Comparison of ENCODE assay signal across 19 cellular contexts in the genomic region with DNA sequence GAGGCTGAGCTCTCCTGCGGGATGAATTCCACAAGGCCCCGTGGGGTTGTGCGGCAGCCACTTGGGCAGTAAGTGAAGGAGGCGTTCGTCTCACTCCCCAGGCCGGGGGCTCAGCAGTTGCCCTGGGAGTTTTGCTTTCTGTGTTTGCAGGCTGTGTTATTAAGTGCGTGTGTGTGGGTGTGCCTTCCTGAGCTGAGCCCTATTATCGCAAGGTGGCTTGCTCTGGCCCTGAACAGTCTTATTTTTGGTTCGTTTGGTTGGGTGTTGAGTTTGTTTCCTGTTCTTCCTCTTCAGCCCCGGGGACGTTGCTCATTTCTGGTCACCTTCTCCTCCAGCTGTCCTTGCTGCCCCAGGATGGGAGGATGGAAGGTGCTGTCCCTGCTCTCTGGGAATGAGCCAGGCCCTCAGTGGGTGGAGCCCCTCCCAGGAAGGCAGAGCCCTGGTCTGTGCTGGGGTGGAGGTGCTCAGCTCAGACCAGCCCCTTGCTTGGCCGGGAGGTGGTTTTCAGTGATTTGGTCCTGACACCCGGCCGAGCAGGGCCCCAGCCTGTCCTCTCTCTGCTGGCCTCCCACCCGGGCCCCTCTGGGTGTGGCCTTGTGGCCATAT. TPM values are rescaled to one million over a fixed set of nuclear protein-coding genes. Genes with fewer than 3 reads are reported as not detected.
A peak's percentile ranks its signal among the peaks of the same experiment; 100 is the strongest.
DNase-seq lines count a peak whose midpoint lies in the region; ATAC-seq, FAIRE-seq and TF ChIP-seq lines count a peak whose summit lies in the region.
"Had no signal": no experiment of that assay in that cellular context is flagged by ENCODE, and none has a peak within 500 bp of the region (broad histone marks: within the 10 kb centered on the region; RNA-seq: fewer than 3 reads in every experiment).

No MANE protein-coding gene starts in this region.

- H2AFZ ChIP-seq in GM12878 (ENCODE audit: control insufficient read depth, low read depth, low read length) (no peak overlapping the region), Karpas-422 (ENCODE audit: low read length) (no peak overlapping the region)
- H2AFZ ChIP-seq: GM23338, parathyroid adenoma had no signal

- no peak for ATAC-seq in GM12878
- no peak for ATAC-seq in HG03460 (IDR thresholded peaks at IDR 0.05; ENCODE audit: unreplicated experiment)
- ATAC-seq: body of pancreas had no signal

- intact Hi-C loops in GM12878 (cut with micrococcal nuclease; ENCODE audit: unreplicated experiment) (no loop called here), stomach (cut with DNase I; ENCODE audit: low total_unique reads) (no loop called here)

- H4K20me1 ChIP-seq in GM12878 (ENCODE audit: control insufficient read depth, insufficient read depth) (0 out of 2 replicates have a peak, but pooled peaks cover 3% of the 10 kb centered on the region), Karpas-422 (ENCODE audit: insufficient read depth, low read depth, low read length) (no peaks in the 10 kb centered on the region)

- H3K9me3 ChIP-seq in HUES64 (ENCODE audit: insufficient read depth, low read depth, low read length) (no peaks in the 10 kb centered on the region), GM12878 (replicated peaks; ENCODE audit: control insufficient read depth, insufficient read depth, low read length) (no peaks in the 10 kb centered on the region), iPS-15b (ENCODE audit: control insufficient read depth, insufficient read depth, low read length) (no peaks in the 10 kb centered on the region), stomach (no peaks in the 10 kb centered on the region), Karpas-422 (ENCODE audit: low read length) (no peaks in the 10 kb centered on the region)
- H3K9me3 ChIP-seq: body of pancreas, MG63, Peyer's patch had no signal

- no peak for DNase-seq in GM12878 (ENCODE audit: low read depth, low spot score)
- no peak for DNase-seq in stomach
- DNase-seq in Karpas-422: no peak
- no peak for DNase-seq in DMS53 (lab: John Stamatoyannopoulos, UW)
- no peak for DNase-seq in T-helper 1 cell
- DNase-seq: activated CD8-positive, alpha-beta memory T cell treated with anti-CD3 and anti-CD28 coated beads for 24 hours; activated gamma-delta T cell treated with Interleukin-2 at 50 U/mL for 16 hours; body of pancreas; EL; MG63; Peyer's patch; stimulated activated CD4-positive, alpha-beta T cell treated with anti-CD3 and anti-CD28 coated beads, Interleukin-1b, Interleukin-23, amount 100 ng/mL, for 48 hours; T1000 had no signal

- H3K4me1 ChIP-seq in HUES64 (ENCODE audit: insufficient read depth, low read length) (peaks cover 15% of the 10 kb centered on the region), GM12878 (ENCODE audit: control insufficient read depth, insufficient read depth, low read length) (no peaks in the 10 kb centered on the region), iPS-15b (ENCODE audit: control insufficient read depth, insufficient read depth, low read length) (no peaks in the 10 kb centered on the region), stomach (peaks cover 56 to 74% (median 65%) of the 10 kb centered on the region in 4 donors), Karpas-422 (ENCODE audit: low read length) (no peaks in the 10 kb centered on the region)

- in situ Hi-C loops in GM12878 (cut with MboI): no loop called here

- H3K27ac ChIP-seq in HUES64 (ENCODE audit: low read depth, low read length) (no peak overlapping the region), GM12878 (ENCODE audit: control insufficient read depth, insufficient read depth) (no peak overlapping the region), stomach (peak overlapping the region; percentile 69 to 80 (median 77)), Karpas-422 (ENCODE audit: low read length) (no peak overlapping the region)
- H3K27ac ChIP-seq: body of pancreas, parathyroid adenoma, Peyer's patch had no signal

- RAD21 ChIA-PET in GM12878 (lab: Charles Lee; ENCODE audit: unreplicated experiment): interaction anchor here (1.0 kb wide), 1 partner anchor 34 kb away, joined by 3 read pairs; no protein-coding TSS in a partner anchor

- no peaks in the 10 kb centered on the region for H3K27me3 ChIP-seq in HUES64 (ENCODE audit: insufficient read depth, low read length)
- peaks cover 0 to 3% of the 10 kb centered on the region in 2 experiments; a peak in 2 of 4 replicates for H3K27me3 ChIP-seq in GM12878 (replicated peaks in 1 of 2; ENCODE audit: control insufficient read depth in 2 of 2, insufficient read depth in 2 of 2, low read length in 1 of 2)
- H3K27me3 ChIP-seq in iPS-15b (ENCODE audit: control insufficient read depth, insufficient read depth, low read length): no peaks in the 10 kb centered on the region
- no peaks in the 10 kb centered on the region for H3K27me3 ChIP-seq in stomach
- H3K27me3 ChIP-seq in Karpas-422 (ENCODE audit: low read length): no peaks in the 10 kb centered on the region
- H3K27me3 ChIP-seq: body of pancreas, MG63, Peyer's patch had no signal

- H3K9ac ChIP-seq in HUES64 (ENCODE audit: low read depth, low read length): peak overlapping the region; percentile 49
- H3K9ac ChIP-seq in GM12878 (ENCODE audit: control insufficient read depth, insufficient read depth, low read length): no peak overlapping the region
- H3K9ac ChIP-seq in iPS-15b (ENCODE audit: low read depth, low read length): peak overlapping the region; percentile 37
- H3K9ac ChIP-seq in Karpas-422 (ENCODE audit: low read length): no peak overlapping the region
- H3K9ac ChIP-seq: parathyroid adenoma had no signal

- BruUV-seq in GM12878 (replicated peaks; lab: Mats Ljungman, UMichigan): no TSS peak

- TF ChIP-seq CTCF in GM12878 (IDR thresholded peaks at IDR 0.05 in 2 of 3, conservative IDR thresholded peaks at IDR 0.05 in 1 of 3; ENCODE audit: control insufficient read depth in 2 of 3, extremely low read depth in 1 of 3, insufficient read depth in 1 of 3, low read depth in 3 of 3, low read length in 3 of 3) (no peak), stomach (IDR thresholded peaks at IDR 0.05) (no peak)

- POLR2A ChIA-PET in GM12878 (lab: Charles Lee): no interaction called here

- WGBS in HUES64: 92% methylated on average over 15 of the region's 15 CpGs
- WGBS in GM12878 (ENCODE audit: insufficient coverage, insufficient replicate concordance, low lambda C conversion rate, missing lambda C conversion rate): 26% methylated on average over 15 of the region's 15 CpGs
- 52 to 65% (median 61%) methylated on average over 15 of the region's 15 CpGs for WGBS in stomach, 5 donors

- no peak for TF ChIP-seq EP300 in GM12878 (IDR thresholded peaks at IDR 0.05; ENCODE audit: borderline replicate concordance in 1 of 2, control insufficient read depth in 1 of 2, low read depth in 2 of 2, low read length in 2 of 2)
- TF ChIP-seq EP300 in stomach (IDR thresholded peaks at IDR 0.05): no peak

- H3K79me2 ChIP-seq in GM12878 (ENCODE audit: control insufficient read depth, insufficient read depth, low read length) (no peaks in the 10 kb centered on the region), Karpas-422 (ENCODE audit: low read length) (no peaks in the 10 kb centered on the region)
- H3K79me2 ChIP-seq: parathyroid adenoma had no signal

- TF ChIP-seq POLR2A in GM12878 (IDR thresholded peaks at IDR 0.05; ENCODE audit: low read depth, low read length): no peak
- no peak for TF ChIP-seq POLR2A in stomach (IDR thresholded peaks at IDR 0.05)

- SMC1A ChIA-PET in GM12878 (lab: Charles Lee; ENCODE audit: uncharacterized antibody, unreplicated experiment): no interaction called here

- H3K4me3 ChIP-seq in HUES64 (ENCODE audit: low read length): no peak overlapping the region
- no peak overlapping the region for H3K4me3 ChIP-seq in GM12878
- no peak overlapping the region for H3K4me3 ChIP-seq in iPS-15b (ENCODE audit: low read depth, low read length)
- H3K4me3 ChIP-seq in stomach: no peak overlapping the region
- H3K4me3 ChIP-seq in Karpas-422 (ENCODE audit: low read length): no peak overlapping the region
- H3K4me3 ChIP-seq: body of pancreas, GM23338, MG63, Peyer's patch had no signal

- H3K9me2 ChIP-seq in Karpas-422 (replicated peaks; ENCODE audit: insufficient read depth, low read length): no peaks in the 10 kb centered on the region

- TF ChIP-seq RAD21 in GM12878 (IDR thresholded peaks at IDR 0.05; ENCODE audit: insufficient read depth, low read depth, low read length): no peak

- no peak overlapping the region for H3K4me2 ChIP-seq in GM12878 (ENCODE audit: control insufficient read depth, insufficient read depth)
- no peak overlapping the region for H3K4me2 ChIP-seq in Karpas-422 (ENCODE audit: low read depth, low read length, poor library complexity, severe bottlenecking)
- H3K4me2 ChIP-seq: GM23338 had no signal

- H3K36me3 ChIP-seq in HUES64 (ENCODE audit: insufficient read depth, low read length) (no peaks in the 10 kb centered on the region; the same call in 1 of the 2 replicates), GM12878 (ENCODE audit: control insufficient read depth in 2 of 2, insufficient read depth in 2 of 2, low read length in 1 of 2) (no peaks in the 10 kb centered on the region), iPS-15b (ENCODE audit: control insufficient read depth, insufficient read depth, low read length) (peaks cover 2% of the 10 kb centered on the region), stomach (peaks cover 7 to 63% (median 35%) of the 10 kb centered on the region in 4 donors), Karpas-422 (ENCODE audit: insufficient read depth, low read length) (no peaks in the 10 kb centered on the region)
- H3K36me3 ChIP-seq: Peyer's patch had no signal

- CTCF ChIA-PET in GM12878 (lab: Yijun Ruan, JAX): no interaction called here

- FAIRE-seq in GM12878 (lab: Jason Lieb, UNC): no peak
- FAIRE-seq: endothelial cell of umbilical vein had no signal

RNA-seq across cellular contexts. Expression of gene BAIAP2, which starts 28.6 kb away (rescaled TPM):
- polyA plus RNA-seq in HUES64 (2013, experiment 1 of 2): 14.3 TPM
- 13.9 TPM for polyA plus RNA-seq in HUES64 (2013, experiment 2 of 2)
- total RNA-seq in GM12878 (2013; cell fraction: nucleolus; rRNA removed): 2.8 and 3.2 TPM in 2 replicates
- 0.11 and 1.1 TPM in 2 replicates for total RNA-seq in GM12878 (2014; rRNA removed)
- total RNA-seq in GM12878 (2014; rRNA removed; fragmentation: Illumina TruSeq; extraction: Trizol): 0.18 TPM in 2 replicates
- 0.64 and 1.2 TPM in 2 replicates for total RNA-seq in GM12878 (2021)
- 0.67 TPM for polyA plus RNA-seq in GM12878 (2011; ENCODE audit: low read depth)
- polyA plus RNA-seq in GM12878 (2011; rRNA removed): 0.22 TPM in 1 of 2 replicates, not detected in the other
- polyA plus RNA-seq in GM12878 (2011; cell fraction: cytosol; rRNA removed): 0.16 and 0.17 TPM in 2 replicates
- polyA plus RNA-seq in GM12878 (2011; cell fraction: nucleus; rRNA removed): 0.61 and 1.4 TPM in 2 replicates
- polyA plus RNA-seq in GM12878 (2012): 1.3 and 1.7 TPM in 2 replicates
- 0.15 TPM in 1 of 2 replicates, not detected in the other for polyA plus RNA-seq in GM12878 (2014; fragmentation: Illumina TruSeq; extraction: Trizol)
- not detected for polyA plus RNA-seq in GM12878 (2014; fragmentation: Nextera tagmentation; extraction: Ambion mirVana)
- polyA plus RNA-seq in GM12878 (2014; rRNA removed): 0.56 and 2.6 TPM in 2 replicates
- under 1 TPM; 0.39 to 0.53 TPM for polyA plus RNA-seq in GM12878 (2016; fragmentation: Nextera tagmentation; extraction: Ambion mirVana)
- polyA minus RNA-seq in GM12878 (2011; rRNA and poly(A)+ RNA removed): 0.15 and 0.57 TPM in 2 replicates
- polyA minus RNA-seq in GM12878 (2011; cell fraction: cytosol; rRNA and poly(A)+ RNA removed): not detected in 2 replicates
- 0.48 and 0.97 TPM in 2 replicates for polyA minus RNA-seq in GM12878 (2011; cell fraction: nucleus; rRNA and poly(A)+ RNA removed)
- 100 to 1,000 TPM in 2 of 5 donors, 10 to 100 TPM in 3; 21.1 to 263 (median 96.9) TPM for total RNA-seq in stomach
- 10 to 100 TPM; 37.5 to 66.1 (median 46.6) TPM for polyA plus RNA-seq in stomach
- total RNA-seq in Karpas-422 (2014; rRNA removed; shearing (Covaris generic); ENCODE audit: low replicate concordance): not detected in 2 replicates

Comparison
In these comparisons a context has a peak if more than half of its experiments do, and no peak if none do; other contexts are left out.
1. H3K27ac ChIP-seq: peak in stomach (5 of 5); none in HUES64 (single experiment), GM12878 (single experiment) and Karpas-422 (single experiment).
2. H3K9ac ChIP-seq: peak in HUES64 (single experiment) and iPS-15b (single experiment); none in GM12878 (single experiment) and Karpas-422 (single experiment).
3. RNA of gene BAIAP2, which starts 28.6 kb away (total RNA-seq): 21.1 to 263 TPM in stomach; 0.11 to 3.2 TPM in GM12878 and not detected in Karpas-422; every median in the first group is over 4 times any median in the second.